Comparison of ENCODE assay signal across 8 cellular contexts in the genomic region with DNA sequence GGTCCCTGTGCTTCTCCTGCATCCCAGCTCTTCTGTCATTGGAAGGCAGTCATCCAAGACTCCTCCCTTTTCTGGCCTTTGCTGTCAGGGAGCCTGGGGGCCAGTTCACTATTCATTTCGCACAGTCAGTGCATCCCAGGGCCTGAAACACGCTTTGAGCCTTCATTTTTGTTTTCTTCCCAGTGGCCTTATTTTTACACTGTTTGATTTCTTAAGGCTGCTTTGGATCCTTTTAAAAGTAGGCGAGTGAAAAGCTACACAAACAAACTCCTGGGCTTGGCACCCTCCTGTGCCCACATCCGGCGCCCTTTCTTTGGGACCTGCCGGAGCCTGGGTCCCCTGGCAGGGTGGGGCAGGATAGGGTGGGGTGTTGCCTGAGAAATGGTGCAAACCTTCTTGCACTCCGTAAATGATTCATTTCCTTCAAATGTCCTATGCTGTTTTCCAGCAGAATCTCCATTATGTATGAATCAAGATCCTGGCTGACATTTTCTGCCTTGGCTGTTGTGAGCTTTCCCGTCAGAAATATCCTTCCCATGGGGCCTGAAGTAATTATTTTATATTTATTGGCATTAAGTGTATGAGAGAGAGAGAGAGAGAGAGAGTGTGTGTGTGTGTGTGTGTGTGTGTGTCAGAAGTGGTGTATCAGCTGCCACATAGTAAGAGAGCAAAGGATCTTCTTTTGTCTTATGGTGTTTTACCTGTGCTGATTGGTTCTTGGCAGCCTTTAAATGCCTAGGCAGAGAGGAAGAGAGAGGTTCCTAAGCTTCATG. TPM values are rescaled to one million over a fixed set of nuclear protein-coding genes. Genes with fewer than 3 reads are reported as not detected.
A peak's percentile ranks its signal among the peaks of the same experiment; 100 is the strongest.
DNase-seq lines count a peak whose midpoint lies in the region; ATAC-seq and TF ChIP-seq lines count a peak whose summit lies in the region.

No MANE protein-coding gene starts in this region.

- no peak for TF ChIP-seq CTCF in H9 (conservative IDR thresholded peaks at IDR 0.05)

- no peak overlapping the region for H2BK12ac ChIP-seq in H9 (ENCODE audit: insufficient read length, low read depth, low read length)

- peaks cover 64% of the 10 kb centered on the region for H3K4me1 Mint-ChIP-seq in activated T-cell treated with anti-CD3 and anti-CD28 coated beads, Interleukin-2, amount 50 U/mL, for 72 hours (ENCODE audit: low read depth)
- peaks cover 77 to 88% of the 10 kb centered on the region in 2 experiments for H3K4me1 Mint-ChIP-seq in H9

- DNase-seq in NCI-H345 (lab: John Stamatoyannopoulos, UW) (peak; percentile 45), NCI-H345 treated with DMSO at 0.1 percent for 48 hours (lab: John Stamatoyannopoulos, UW; ENCODE audit: unreplicated experiment) (no peak), Right ventricle myocardium superior (peak; percentile 67), stromal cell of bone marrow (ENCODE audit: low read depth) (peak; percentile 74), H9 (no peak), GM19238 (ENCODE audit: insufficient read length, low spot score) (no peak)
- no peak for DNase-seq in activated T-cell treated with anti-CD3 and anti-CD28 coated beads, Interleukin-2, amount 50 U/mL, for 72 hours

- H3K4me2 ChIP-seq in H9 (ENCODE audit: insufficient read depth, insufficient read length, low read length) = no peak overlapping the region

- H4K20me1 ChIP-seq in H9 (ENCODE audit: control insufficient read depth, insufficient read depth, insufficient read length) = no peaks in the 10 kb centered on the region

- H4K8ac ChIP-seq in H9 (replicated peaks; ENCODE audit: insufficient read length, low read depth, low read length) = no peak overlapping the region

- no peaks in the 10 kb centered on the region for H3K27me3 ChIP-seq in H9 (ENCODE audit: insufficient read depth, low read length)

- no peak overlapping the region for H2BK20ac ChIP-seq in H9 (ENCODE audit: low read depth, low read length, poor library complexity, severe bottlenecking)

- H3K9me3 ChIP-seq in H9 (ENCODE audit: control insufficient read depth, low read depth, low read length) = peaks cover 4% of the 10 kb centered on the region

- no peak overlapping the region for H4K91ac ChIP-seq in H9 (ENCODE audit: insufficient read length, low read depth, low read length)

- H4K5ac ChIP-seq in H9 (ENCODE audit: insufficient read length, low read depth, low read length) = no peak overlapping the region

- peaks cover 26% of the 10 kb centered on the region for H3K4me1 ChIP-seq in H9 (ENCODE audit: insufficient read depth, low read length)

- H2AFZ ChIP-seq in H9 (ENCODE audit: low read length) = no peak overlapping the region

- H3K18ac ChIP-seq in H9 (ENCODE audit: insufficient read length, low read depth, low read length) = no peak overlapping the region

- no peak overlapping the region for H2BK120ac ChIP-seq in H9 (ENCODE audit: low read depth, low read length, poor library complexity, severe bottlenecking)

- no peak overlapping the region for H3K14ac ChIP-seq in H9 (ENCODE audit: insufficient read depth, low read length)

- H3K9me3 Mint-ChIP-seq in activated T-cell treated with anti-CD3 and anti-CD28 coated beads, Interleukin-2, amount 50 U/mL, for 72 hours = peaks cover 6 to 7% of the 10 kb centered on the region in 2 donors
- H3K9me3 Mint-ChIP-seq in H9 = peaks cover 20 to 22% of the 10 kb centered on the region in 2 experiments

- no peak overlapping the region for H3K9ac ChIP-seq in H9 (ENCODE audit: extremely low read depth, insufficient read length, low read length)

- H3T11ph ChIP-seq in H9 (ENCODE audit: low read length) = no peak overlapping the region

- H3K23me2 ChIP-seq in H9 (ENCODE audit: insufficient read length, low read depth, low read length, poor library complexity, severe bottlenecking) = no peaks in the 10 kb centered on the region

- H2AK5ac ChIP-seq in H9 (ENCODE audit: insufficient read length, low read length) = no peak overlapping the region

- H3K36me3 Mint-ChIP-seq in activated T-cell treated with anti-CD3 and anti-CD28 coated beads, Interleukin-2, amount 50 U/mL, for 72 hours (ENCODE audit: insufficient read depth in 2 of 2) = peaks cover 19% of the 10 kb centered on the region in 2 donors
- peaks cover 18 to 26% (median 26%) of the 10 kb centered on the region in 3 experiments for H3K36me3 Mint-ChIP-seq in H9 (ENCODE audit: insufficient read depth in 1 of 3, low read depth in 3 of 3)

- H3K4me3 Mint-ChIP-seq in activated T-cell treated with anti-CD3 and anti-CD28 coated beads, Interleukin-2, amount 50 U/mL, for 72 hours = peak overlapping the region; percentile 61 to 76
- no peak overlapping the region for H3K4me3 Mint-ChIP-seq in H9

- no peak overlapping the region for H3K23ac ChIP-seq in H9 (ENCODE audit: insufficient read length, low read depth, low read length)

- H3K27ac ChIP-seq in H9 (ENCODE audit: insufficient read length, low read depth, low read length) = no peak overlapping the region

- peak overlapping the region; percentile 96 for H3K27ac Mint-ChIP-seq in activated T-cell treated with anti-CD3 and anti-CD28 coated beads, Interleukin-2, amount 50 U/mL, for 72 hours
- peak overlapping the region in 1 of 3 experiments; percentile 14; a peak in 3 of 7 replicates for H3K27ac Mint-ChIP-seq in H9

- no CpG with 5 or more reads among the region's 8 CpGs for WGBS in H9 (ENCODE audit: extremely low coverage, insufficient read length, low lambda C conversion rate)

- peaks cover 36% of the 10 kb centered on the region; the same call in 1 of the 2 replicates for H3K79me2 ChIP-seq in H9 (ENCODE audit: insufficient read depth, low read length)

- peaks cover 16% of the 10 kb centered on the region for H3K79me1 ChIP-seq in H9 (ENCODE audit: insufficient read depth, low read depth, low read length, poor library complexity, severe bottlenecking)

- intact Hi-C loops in Right ventricle myocardium superior (cut with DNase I) = no loop called here

- peak; percentile 37 to 51 for ATAC-seq in activated T-cell treated with anti-CD3 and anti-CD28 coated beads, Interleukin-2, amount 50 U/mL, for 72 hours (replicated peaks in 1 of 2)
- ATAC-seq in Right ventricle myocardium superior (ENCODE audit: poor library complexity) (peak; percentile 54), GM18511 (IDR thresholded peaks at IDR 0.05; ENCODE audit: unreplicated experiment) (no peak)

- H3K27me3 Mint-ChIP-seq in activated T-cell treated with anti-CD3 and anti-CD28 coated beads, Interleukin-2, amount 50 U/mL, for 72 hours (ENCODE audit: low read depth) = no peaks in the 10 kb centered on the region
- no peaks in the 10 kb centered on the region; the same call in 1 of the 2 replicates for H3K27me3 Mint-ChIP-seq in H9 (ENCODE audit: low read depth)

- H2BK15ac ChIP-seq in H9 (ENCODE audit: low read depth, low read length) = no peak overlapping the region

- no peak overlapping the region for H3K4ac ChIP-seq in H9 (ENCODE audit: low read depth, low read length)

- no peak overlapping the region for H2BK5ac ChIP-seq in H9 (ENCODE audit: insufficient read length, low read length)

- H3K56ac ChIP-seq in H9 (ENCODE audit: insufficient read length, low read depth, low read length) = no peak overlapping the region

RNA-seq across cellular contexts. Expression of gene BCR, which starts 45.6 kb away (rescaled TPM):
- total RNA-seq in activated T-cell treated with anti-CD3 and anti-CD28 coated beads, Interleukin-2, amount 50 U/mL, for 72 hours = 10 to 100 TPM; 40.3 to 50.0 TPM
- total RNA-seq in Right ventricle myocardium superior (28.2 TPM), H9 (2021) (77.0 and 81.6 TPM in 2 replicates)

Comparison
In these comparisons a context has a peak if more than half of its experiments do, and no peak if none do; other contexts are left out.
1. DNase-seq: peak in NCI-H345 (single experiment), Right ventricle myocardium superior (single experiment) and stromal cell of bone marrow (single experiment); none in NCI-H345 treated with DMSO at 0.1 percent for 48 hours (single experiment), activated T-cell treated with anti-CD3 and anti-CD28 coated beads, Interleukin-2, amount 50 U/mL, for 72 hours (0 of 2), H9 (single experiment) and GM19238 (single experiment).
2. H3K4me3 Mint-ChIP-seq: peak in activated T-cell treated with anti-CD3 and anti-CD28 coated beads, Interleukin-2, amount 50 U/mL, for 72 hours (2 of 2); none in H9 (0 of 2).